ENCODE assay signal across 8 cellular contexts in the genomic region with DNA sequence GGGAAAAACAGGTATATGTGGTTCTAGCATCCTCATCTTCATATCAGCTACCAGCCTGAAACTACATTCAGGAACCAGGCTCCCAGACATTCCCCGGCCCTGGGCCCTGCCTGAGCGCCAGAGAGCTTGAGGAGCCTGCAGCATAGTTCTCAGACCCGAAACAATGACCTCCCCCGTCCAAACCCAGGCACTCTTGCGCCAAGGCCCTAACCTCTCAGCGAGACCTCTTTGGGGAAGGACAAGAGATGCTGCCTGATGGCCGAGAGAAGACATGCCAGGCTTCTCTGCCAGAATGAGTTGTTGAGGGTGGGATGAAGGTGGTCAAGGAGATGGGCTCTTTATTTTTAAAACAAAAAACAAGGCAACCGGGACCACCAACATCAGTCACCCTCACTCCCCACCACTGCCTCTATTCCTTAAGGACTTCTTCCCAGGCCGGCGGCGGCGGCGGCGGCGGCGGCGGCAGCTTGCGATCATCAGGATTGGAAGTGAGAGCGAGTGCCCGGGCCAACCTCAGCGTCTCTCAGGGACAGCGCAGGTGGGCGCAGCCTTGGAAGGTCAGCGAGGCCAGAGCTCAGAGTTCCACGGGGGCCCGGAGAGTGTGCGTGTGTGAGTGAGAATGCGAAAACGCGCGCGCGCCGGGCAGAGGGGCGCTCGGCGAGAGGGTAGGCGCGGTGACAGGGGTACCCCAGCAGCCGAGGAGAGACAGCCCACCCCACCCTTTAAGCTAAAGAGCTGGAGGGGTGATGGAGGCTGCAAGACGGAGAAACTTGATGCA. TPM values are rescaled to one million over a fixed set of nuclear protein-coding genes. Genes with fewer than 3 reads are reported as not detected.
DNase-seq lines count a peak whose midpoint lies in the region; ATAC-seq, FAIRE-seq and TF ChIP-seq lines count a peak whose summit lies in the region.

No MANE protein-coding gene starts in this region.

- TF ChIP-seq POLR2A in Peyer's patch (IDR thresholded peaks at IDR 0.05) (no peak), thyroid gland (IDR thresholded peaks at IDR 0.05) (no peak), H54 (IDR thresholded peaks at IDR 0.05; ENCODE audit: low read depth, low read length) (no peak)

- peaks cover 0 to 22% (median 0%) of the 10 kb centered on the region in 4 donors for H3K4me1 ChIP-seq in Peyer's patch
- H3K4me1 ChIP-seq in mononuclear cell (ENCODE audit: insufficient read depth, low read length): peaks cover 26% of the 10 kb centered on the region
- peaks cover 5 to 7% of the 10 kb centered on the region in 2 donors for H3K4me1 ChIP-seq in thyroid gland

- FAIRE-seq in H54 (lab: Jason Lieb, UNC): no peak

- no peaks in the 10 kb centered on the region for H3K9me3 ChIP-seq in Peyer's patch
- H3K9me3 ChIP-seq in mononuclear cell (ENCODE audit: low read depth, low read length): no peaks in the 10 kb centered on the region
- no peaks in the 10 kb centered on the region for H3K9me3 ChIP-seq in thyroid gland

- H3K27ac ChIP-seq in Peyer's patch (peak overlapping the region; percentile 3 to 76 (median 28)), cingulate gyrus (ENCODE audit: low read depth, low read length) (peak overlapping the region; percentile 47), thyroid gland (no peak overlapping the region)

- H3K4me3 ChIP-seq in Peyer's patch (peak overlapping the region; percentile 43 to 82 (median 54)), mononuclear cell (ENCODE audit: low read length) (peak overlapping the region; percentile 41), thyroid gland (replicated peaks in 1 of 3) (peak overlapping the region; percentile 37 to 71 (median 48))

- TF ChIP-seq CTCF in Peyer's patch (IDR thresholded peaks at IDR 0.05) (no peak), thyroid gland (IDR thresholded peaks at IDR 0.05) (no peak)

- H3K27me3 ChIP-seq in Peyer's patch: no peaks in the 10 kb centered on the region
- peaks cover 47% of the 10 kb centered on the region for H3K27me3 ChIP-seq in mononuclear cell (ENCODE audit: insufficient read depth, low read length)
- no peaks in the 10 kb centered on the region for H3K27me3 ChIP-seq in thyroid gland

- DNase-seq in GM03348 (ENCODE audit: low spot score): peak; percentile 11
- DNase-seq in Peyer's patch: peak in 2 of 3 donors; percentile 49 to 57
- DNase-seq in thyroid gland: peak; percentile 5 to 10
- no peak for DNase-seq in NCI-H1694 treated with DMSO at 0.1 percent for 48 hours (lab: John Stamatoyannopoulos, UW)
- no peak for DNase-seq in H54 (ENCODE audit: insufficient read length, low spot score)

- intact Hi-C loops in thyroid gland (cut with DNase I): loop anchor here (5.0 to 10.0 kb wide), 2 partner anchors 491 to 718 kb away; no protein-coding TSS in a partner anchor

- ATAC-seq in GM19397 (IDR thresholded peaks at IDR 0.05; ENCODE audit: unreplicated experiment): no peak

- WGBS in thyroid gland, 2 donors: 10 to 16% methylated on average over 29 to 40 of the region's 41 CpGs

- H3K36me3 ChIP-seq in Peyer's patch: no peaks in the 10 kb centered on the region
- H3K36me3 ChIP-seq in thyroid gland: no peaks in the 10 kb centered on the region

RNA-seq across cellular contexts. Expression of a gene that starts 0.6 kb away (rescaled TPM):
- 10 to 100 TPM; 38.9 to 48.7 (median 44.2) TPM for total RNA-seq in Peyer's patch
- 46.9 TPM for total RNA-seq in mononuclear cell
- 10 to 100 TPM in 2 of 4 donors, 1 to 10 TPM in 2; 8.0 to 22.1 (median 12.0) TPM for total RNA-seq in thyroid gland

Comparison
In these comparisons a context has a peak if more than half of its experiments do, and no peak if none do; other contexts are left out.
1. DNase-seq: peak in GM03348 (single experiment), Peyer's patch (2 of 3) and thyroid gland (2 of 2); none in NCI-H1694 treated with DMSO at 0.1 percent for 48 hours (single experiment) and H54 (single experiment).
2. H3K27ac ChIP-seq: peak in Peyer's patch (4 of 4) and cingulate gyrus (single experiment); none in thyroid gland (0 of 3).
3. Peak in every context shown above with its lines, with median percentiles within 50 percentile points of each other: H3K4me3 ChIP-seq.